1 cellular context compared by ENCODE assay signal in the genomic region with DNA sequence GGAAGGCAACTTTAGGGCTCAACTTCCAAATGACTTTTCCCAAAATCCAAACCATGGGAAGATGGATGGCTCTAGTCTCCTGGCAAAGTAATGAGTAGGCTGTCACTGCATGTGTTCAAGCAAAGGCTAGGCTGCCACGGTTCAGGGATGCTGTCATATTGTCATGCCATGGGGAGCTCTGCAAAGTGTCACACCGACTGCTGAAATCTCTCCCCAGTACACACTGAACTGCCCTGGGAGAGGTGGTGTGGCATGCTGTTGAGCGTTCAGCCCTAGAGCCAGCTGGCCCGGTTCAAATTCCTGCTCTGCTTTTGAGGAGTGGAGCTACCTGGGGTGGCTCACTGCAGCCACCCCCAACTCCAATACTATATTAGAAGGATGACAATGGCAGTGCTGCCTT.
TF ChIP-seq lines count a peak whose summit lies in the region.

No MANE protein-coding gene starts in this region.

TF ChIP-seq in H1, 55 proteins besides CTCF, POLR2A, EP300 and RAD21 (continued from another document):
- no peak for TF ChIP-seq CHD7 (IDR thresholded peaks at IDR 0.05; ENCODE audit: insufficient replicate concordance, low read length)
- TF ChIP-seq BACH1 (IDR thresholded peaks at IDR 0.05; ENCODE audit: low read length), result no peak
